Comparison of ENCODE assay signal across 18 cellular contexts in genomic region chr1:6969106-6969505, GRCh38.
DNase-seq lines count a peak whose midpoint lies in the region; ATAC-seq and TF ChIP-seq lines count a peak whose summit lies in the region.
"Had no signal": no experiment of that assay in that cellular context is flagged by ENCODE, and none has a peak within 500 bp of the region (broad histone marks: within the 10 kb centered on the region; RNA-seq: fewer than 3 reads in every experiment).

No MANE protein-coding gene starts in this region.

- ATAC-seq in HG02798 (IDR thresholded peaks at IDR 0.05; ENCODE audit: poor library complexity, unreplicated experiment) = no peak
- ATAC-seq: HepG2, left colon, sciatic nerve had no signal

- intact Hi-C loops in posterior vena cava (cut with DNase I) = no loop called here

- H3K4me2 ChIP-seq in H9 (ENCODE audit: insufficient read depth, insufficient read length, low read length) = no peak overlapping the region

- H3K79me1 ChIP-seq in H9 (ENCODE audit: insufficient read depth, low read depth, low read length, poor library complexity, severe bottlenecking) = no peaks in the 10 kb centered on the region

- H2BK12ac ChIP-seq in H9 (ENCODE audit: insufficient read length, low read depth, low read length) = no peak overlapping the region

- no peak overlapping the region for H3K4me3 Mint-ChIP-seq in HFFc6
- H3K4me3 Mint-ChIP-seq in activated naive CD8-positive, alpha-beta T cell treated with anti-CD3 and anti-CD28 coated beads for 36 hours = no peak overlapping the region
- H3K4me3 Mint-ChIP-seq in H9 = no peak overlapping the region
- no peak overlapping the region for H3K4me3 Mint-ChIP-seq in nephron progenitor cell
- H3K4me3 Mint-ChIP-seq: endodermal cell; natural killer cell treated with Interleukin-12 subunit alpha and Interleukin-12 subunit beta and Interleukin-15 and Interleukin-18, amount 100 ng/mL, for 72 hours had no signal

- no peak overlapping the region for H2AFZ ChIP-seq in H9 (ENCODE audit: low read length)

- no peak overlapping the region for H3K14ac ChIP-seq in H9 (ENCODE audit: insufficient read depth, low read length)

- H3K18ac ChIP-seq in H9 (ENCODE audit: insufficient read length, low read depth, low read length) = no peak overlapping the region

- no peaks in the 10 kb centered on the region for H3K4me1 ChIP-seq in H9 (ENCODE audit: insufficient read depth, low read length)

- no peak overlapping the region for H2AK5ac ChIP-seq in H9 (ENCODE audit: insufficient read length, low read length)

- H3K36me3 Mint-ChIP-seq in HFFc6 (ENCODE audit: low read depth) (no peaks in the 10 kb centered on the region; the same call in 1 of the 2 replicates), H9 (ENCODE audit: insufficient read depth in 1 of 3, low read depth in 3 of 3) (no peaks in the 10 kb centered on the region), nephron progenitor cell (ENCODE audit: low read depth) (no peaks in the 10 kb centered on the region)
- H3K36me3 Mint-ChIP-seq in activated naive CD8-positive, alpha-beta T cell treated with anti-CD3 and anti-CD28 coated beads for 36 hours = no peaks in the 10 kb centered on the region
- H3K36me3 Mint-ChIP-seq: natural killer cell treated with Interleukin-12 subunit alpha and Interleukin-12 subunit beta and Interleukin-15 and Interleukin-18, amount 100 ng/mL, for 72 hours had no signal

- WGBS in H9 (ENCODE audit: extremely low coverage, insufficient read length, low lambda C conversion rate) = no CpG with 5 or more reads among the region's 13 CpGs

- no peak overlapping the region for H4K91ac ChIP-seq in H9 (ENCODE audit: insufficient read length, low read depth, low read length)

- no peaks in the 10 kb centered on the region for H3K23me2 ChIP-seq in H9 (ENCODE audit: insufficient read length, low read depth, low read length, poor library complexity, severe bottlenecking)

- H3K4me1 Mint-ChIP-seq in HFFc6 (ENCODE audit: low read depth) (peaks cover 36% of the 10 kb centered on the region), H9 (peaks cover 26 to 41% of the 10 kb centered on the region in 2 experiments), nephron progenitor cell (peaks cover 59% of the 10 kb centered on the region)
- peaks cover 24% of the 10 kb centered on the region for H3K4me1 Mint-ChIP-seq in activated naive CD8-positive, alpha-beta T cell treated with anti-CD3 and anti-CD28 coated beads for 36 hours

- H4K5ac ChIP-seq in H9 (ENCODE audit: insufficient read length, low read depth, low read length) = no peak overlapping the region

- H3K56ac ChIP-seq in H9 (ENCODE audit: insufficient read length, low read depth, low read length) = no peak overlapping the region

- no peak overlapping the region for H4K8ac ChIP-seq in H9 (replicated peaks; ENCODE audit: insufficient read length, low read depth, low read length)

- peak; percentile 53 for DNase-seq in activated CD4-positive, alpha-beta T cell treated with anti-CD3 and anti-CD28 coated beads for 48 hours
- DNase-seq in activated CD4-positive, alpha-beta T cell treated with anti-CD3 and anti-CD28 coated beads for 1 hour = no peak
- DNase-seq in HFFc6 (peak; percentile 3), posterior vena cava (ENCODE audit: low spot score) (peak; percentile 37), H9 (no peak), nephron progenitor cell (no peak)
- DNase-seq in activated naive CD8-positive, alpha-beta T cell treated with anti-CD3 and anti-CD28 coated beads for 36 hours = peak; percentile 54
- DNase-seq: COR-L47, endodermal cell, HCEC 1CT, left colon, NCI-H1417 treated with DMSO at 0.1 percent for 48 hours, NCI-H510A had no signal

- no peaks in the 10 kb centered on the region for H3K9me3 Mint-ChIP-seq in HFFc6
- no peaks in the 10 kb centered on the region for H3K9me3 Mint-ChIP-seq in activated naive CD8-positive, alpha-beta T cell treated with anti-CD3 and anti-CD28 coated beads for 36 hours
- H3K9me3 Mint-ChIP-seq in H9 = no peaks in the 10 kb centered on the region; a peak in 1 of 5 replicates
- H3K9me3 Mint-ChIP-seq in nephron progenitor cell = no peaks in the 10 kb centered on the region
- H3K9me3 Mint-ChIP-seq: endodermal cell; natural killer cell treated with Interleukin-12 subunit alpha and Interleukin-12 subunit beta and Interleukin-15 and Interleukin-18, amount 100 ng/mL, for 72 hours had no signal

- no peak overlapping the region for H3K23ac ChIP-seq in H9 (ENCODE audit: insufficient read length, low read depth, low read length)

- no peaks in the 10 kb centered on the region for H3K27me3 ChIP-seq in H9 (ENCODE audit: insufficient read depth, low read length)

- H2BK15ac ChIP-seq in H9 (ENCODE audit: low read depth, low read length) = no peak overlapping the region

- H2BK20ac ChIP-seq in H9 (ENCODE audit: low read depth, low read length, poor library complexity, severe bottlenecking) = no peak overlapping the region

- no peak overlapping the region for H3T11ph ChIP-seq in H9 (ENCODE audit: low read length)

- H3K27me3 Mint-ChIP-seq in HFFc6 (ENCODE audit: insufficient read depth) (peaks cover 9% of the 10 kb centered on the region), H9 (ENCODE audit: low read depth) (peaks cover 8% of the 10 kb centered on the region), nephron progenitor cell (ENCODE audit: low read depth, poor library complexity) (peaks cover 13% of the 10 kb centered on the region)
- peaks cover 33% of the 10 kb centered on the region for H3K27me3 Mint-ChIP-seq in activated naive CD8-positive, alpha-beta T cell treated with anti-CD3 and anti-CD28 coated beads for 36 hours

- no peaks in the 10 kb centered on the region for H3K9me3 ChIP-seq in H9 (ENCODE audit: control insufficient read depth, low read depth, low read length)
- H3K9me3 ChIP-seq: tibial nerve had no signal

- no peak overlapping the region for H2BK120ac ChIP-seq in H9 (ENCODE audit: low read depth, low read length, poor library complexity, severe bottlenecking)

- H4K20me1 ChIP-seq in H9 (ENCODE audit: control insufficient read depth, insufficient read depth, insufficient read length) = no peaks in the 10 kb centered on the region

- H3K4ac ChIP-seq in H9 (ENCODE audit: low read depth, low read length) = no peak overlapping the region

- no peaks in the 10 kb centered on the region for H3K79me2 ChIP-seq in H9 (ENCODE audit: insufficient read depth, low read length)

- no peak for TF ChIP-seq CTCF in HFFc6 (IDR thresholded peaks at IDR 0.05)
- no peak for TF ChIP-seq CTCF in H9 (conservative IDR thresholded peaks at IDR 0.05)
- TF ChIP-seq CTCF in nephron progenitor cell (IDR thresholded peaks at IDR 0.05) = no peak

- H2BK5ac ChIP-seq in H9 (ENCODE audit: insufficient read length, low read length) = no peak overlapping the region

- H3K27ac ChIP-seq in H9 (ENCODE audit: insufficient read length, low read depth, low read length) = no peak overlapping the region
- H3K27ac ChIP-seq: tibial nerve had no signal

- no peak overlapping the region for H3K9ac ChIP-seq in H9 (ENCODE audit: extremely low read depth, insufficient read length, low read length)

- H3K27ac Mint-ChIP-seq in HFFc6 (no peak overlapping the region), H9 (no peak overlapping the region; a peak in 1 of 7 replicates), nephron progenitor cell (no peak overlapping the region)
- H3K27ac Mint-ChIP-seq in activated naive CD8-positive, alpha-beta T cell treated with anti-CD3 and anti-CD28 coated beads for 36 hours = no peak overlapping the region
- H3K27ac Mint-ChIP-seq: endodermal cell; natural killer cell treated with Interleukin-12 subunit alpha and Interleukin-12 subunit beta and Interleukin-15 and Interleukin-18, amount 100 ng/mL, for 72 hours had no signal

Comparison
In these comparisons a context has a peak if more than half of its experiments do, and no peak if none do; other contexts are left out.
1. DNase-seq: peak in activated CD4-positive, alpha-beta T cell treated with anti-CD3 and anti-CD28 coated beads for 48 hours (single experiment), HFFc6 (single experiment), activated naive CD8-positive, alpha-beta T cell treated with anti-CD3 and anti-CD28 coated beads for 36 hours (single experiment) and posterior vena cava (single experiment); none in activated CD4-positive, alpha-beta T cell treated with anti-CD3 and anti-CD28 coated beads for 1 hour (single experiment), H9 (single experiment) and nephron progenitor cell (single experiment).